In the genomic region with DNA sequence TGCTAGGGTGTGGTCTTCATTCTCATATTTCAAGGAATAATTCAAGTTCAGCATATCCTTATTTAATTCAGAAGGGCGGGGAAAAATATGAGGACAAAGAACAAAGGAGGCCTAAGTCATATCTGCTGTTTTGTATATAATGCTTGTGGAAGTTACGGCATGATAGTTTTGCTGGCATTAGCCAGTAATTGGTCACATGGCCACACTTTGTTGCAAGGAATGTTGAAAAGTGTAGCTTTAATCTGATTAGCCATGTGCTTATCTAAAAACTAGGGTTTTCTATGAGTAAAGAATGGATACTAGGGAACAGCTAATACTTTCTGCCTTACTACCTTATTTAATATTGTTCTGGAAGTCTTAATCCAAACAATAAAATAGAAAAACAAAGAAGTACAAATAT, we compare ENCODE assay signal across 20 cellular contexts. TPM values are rescaled to one million over a fixed set of nuclear protein-coding genes. Genes with fewer than 3 reads are reported as not detected.
"Had no signal": no experiment of that assay in that cellular context is flagged by ENCODE, and none has a peak within 500 bp of the region (broad histone marks: within the 10 kb centered on the region; RNA-seq: fewer than 3 reads in every experiment).

No MANE protein-coding gene starts in this region.

- H3K36me3 Mint-ChIP-seq: mesothelial cell of epicardium, naive B cell had no signal

- H3K4me3 Mint-ChIP-seq: dendritic cell treated with granulocyte-macrophage colony-stimulating factor and Interleukin-4, amounts not matched to agents 40 ng/mL and 50 ng/mL, for 4 days; mesothelial cell of epicardium; naive B cell had no signal

- H3K4me1 Mint-ChIP-seq: mesothelial cell of epicardium, naive B cell had no signal

- H3K4me3 ChIP-seq: colonic mucosa, esophagus muscularis mucosa, gastrocnemius medialis, heart right ventricle, left lung, lower lobe of right lung, mucosa of descending colon had no signal

- DNase-seq: colonic mucosa; cortex of kidney; effector CD8-positive, alpha-beta T cell; foreskin fibroblast; foreskin melanocyte; gastrocnemius medialis; glutamatergic neuron; head of caudate nucleus; heart right ventricle; hippocampal formation; left cardiac atrium; left ventricle myocardium superior; lower lobe of right lung; mesenchymal stem cell; mucosa of descending colon; naive B cell had no signal

- H3K4me1 ChIP-seq: colonic mucosa, esophagus muscularis mucosa, gastrocnemius medialis, heart right ventricle, left lung, lower lobe of right lung had no signal

- H3K27me3 ChIP-seq: colonic mucosa, esophagus muscularis mucosa, gastrocnemius medialis, left lung had no signal

- H3K36me3 ChIP-seq: colonic mucosa, esophagus muscularis mucosa, gastrocnemius medialis, heart right ventricle, left lung, lower lobe of right lung had no signal

- H3K27ac Mint-ChIP-seq: dendritic cell treated with granulocyte-macrophage colony-stimulating factor and Interleukin-4, amounts not matched to agents 40 ng/mL and 50 ng/mL, for 4 days; mesothelial cell of epicardium; naive B cell had no signal

- H3K27ac ChIP-seq: colonic mucosa, esophagus muscularis mucosa, gastrocnemius medialis, heart right ventricle, left lung, lower lobe of right lung had no signal

- H3K9me3 ChIP-seq: colonic mucosa, esophagus muscularis mucosa, gastrocnemius medialis, left lung, lower lobe of right lung, mucosa of descending colon had no signal

RNA-seq across cellular contexts. Expression of a gene that starts 34.4 kb away (rescaled TPM):
- total RNA-seq: esophagus muscularis mucosa, gastrocnemius medialis had no signal
